ENCODE assay signal across 20 cellular contexts in the genomic region with DNA sequence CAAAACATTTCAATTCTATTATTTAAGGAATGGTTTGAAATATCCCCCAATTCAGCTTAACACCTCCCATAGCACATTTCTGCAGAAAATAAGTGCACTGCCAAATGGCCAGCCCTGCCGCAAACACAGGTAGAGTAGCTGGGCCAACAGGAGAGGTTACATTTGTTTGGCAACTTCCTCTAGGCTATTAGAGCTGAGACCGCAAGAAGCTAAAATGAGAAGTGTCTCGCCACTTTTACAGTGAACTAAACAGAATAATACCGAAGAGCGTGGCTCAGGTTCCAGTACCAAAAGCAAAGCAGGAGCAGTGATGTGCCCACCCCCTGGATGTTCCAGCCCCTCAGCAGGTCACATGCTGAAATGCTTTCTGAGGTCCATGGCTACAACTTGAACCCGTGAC.
"Had no signal": no experiment of that assay in that cellular context is flagged by ENCODE, and none has a peak within 500 bp of the region (broad histone marks: within the 10 kb centered on the region; RNA-seq: fewer than 3 reads in every experiment).

No MANE protein-coding gene starts in this region.

- H3K79me2 ChIP-seq: hepatocyte had no signal

- H3K4me2 ChIP-seq: hepatocyte had no signal

- H3K36me3 ChIP-seq: ovary, right atrium auricular region, sigmoid colon, tibial nerve, upper lobe of right lung, vagina had no signal

- H3K27me3 ChIP-seq: hepatocyte, ovary, right atrium auricular region, sigmoid colon, testis, tibial nerve, upper lobe of right lung, vagina had no signal

- H3K27ac ChIP-seq: hepatocyte, ovary, right atrium auricular region, sigmoid colon, skin epidermis, testis, tibial nerve, upper lobe of right lung, vagina had no signal

- ATAC-seq: naive thymus-derived CD4-positive, alpha-beta T cell; stimulated activated naive B cell treated with anti-CD40 and anti-IgM and Interleukin-4, amounts not matched to agents 10 μg/mL and 1 μg/mL and 100 μg/mL, for 72 hours; stimulated activated naive CD8-positive, alpha-beta T cell treated with anti-CD3 and anti-CD28 coated beads, Interleukin-15, amount 100 ng/mL, for 72 hours; upper lobe of right lung had no signal

- DNase-seq: effector CD4-positive, alpha-beta T cell; endodermal cell; foreskin melanocyte; head of caudate nucleus; mesendoderm; naive thymus-derived CD4-positive, alpha-beta T cell; nucleus accumbens; ovary; sigmoid colon; stimulated activated CD4-positive, alpha-beta T cell treated with anti-CD3 and anti-CD28 coated beads, Interleukin-2, amount 100 ng/mL, for 24 hours; stimulated activated CD4-positive, alpha-beta T cell treated with anti-CD3 and anti-CD28 coated beads, Interleukin-4, amount 100 ng/mL, for 4 hours; stimulated activated naive B cell treated with anti-CD40 and anti-IgM and Interleukin-4, amounts not matched to agents 10 μg/mL and 1 μg/mL and 100 μg/mL, for 72 hours; stimulated activated naive CD8-positive, alpha-beta T cell treated with anti-CD3 and anti-CD28 coated beads, Interleukin-15, amount 100 ng/mL, for 72 hours; testis; upper lobe of right lung had no signal

- H3K4me1 ChIP-seq: right atrium auricular region, sigmoid colon, testis, tibial nerve, upper lobe of right lung, vagina had no signal

- H3K4me3 ChIP-seq: hepatocyte, ovary, right atrium auricular region, sigmoid colon, skin epidermis, testis, tibial nerve, upper lobe of right lung, vagina had no signal

- H3K9me3 ChIP-seq: ovary, right atrium auricular region, sigmoid colon, testis, tibial nerve, upper lobe of right lung, vagina had no signal

- H2AFZ ChIP-seq: hepatocyte had no signal
